ENCODE assay signal across 32 cellular contexts in the genomic region with DNA sequence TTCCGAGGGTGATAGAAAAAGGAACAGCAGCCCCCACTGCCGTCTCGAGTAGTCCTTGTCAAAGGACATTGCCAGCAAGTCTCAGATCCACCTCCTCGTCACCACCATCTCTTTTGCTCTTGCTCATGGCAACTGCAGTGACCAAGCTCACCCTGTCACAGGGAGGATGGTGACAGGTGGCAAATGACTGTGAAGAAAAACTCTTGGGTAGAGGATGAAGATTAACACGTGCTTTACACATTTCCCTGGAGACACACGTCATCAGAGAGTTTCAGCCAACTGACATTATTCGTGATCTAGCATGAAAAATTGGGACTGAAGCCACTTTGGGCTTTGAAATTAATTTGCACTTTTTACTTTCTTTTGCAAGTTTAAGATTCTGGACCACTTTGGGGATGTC.
"Had no signal": no experiment of that assay in that cellular context is flagged by ENCODE, and none has a peak within 500 bp of the region (broad histone marks: within the 10 kb centered on the region; RNA-seq: fewer than 3 reads in every experiment).

No MANE protein-coding gene starts in this region.

- H3K27ac Mint-ChIP-seq: immature natural killer cell; mesothelial cell of epicardium; naive thymus-derived CD4-positive, alpha-beta T cell; nephron; stimulated activated memory B cell treated with anti-CD40 and anti-IgM and Interleukin-4, amounts not matched to agents 10 μg/mL and 1 μg/mL and 100 μg/mL, for 72 hours; stimulated activated naive CD8-positive, alpha-beta T cell treated with anti-CD3 and anti-CD28 coated beads, Interleukin-15, amount 100 ng/mL, for 72 hours had no signal

- H3K4me3 Mint-ChIP-seq: immature natural killer cell; mesothelial cell of epicardium; naive thymus-derived CD4-positive, alpha-beta T cell; nephron; neural crest cell; stimulated activated memory B cell treated with anti-CD40 and anti-IgM and Interleukin-4, amounts not matched to agents 10 μg/mL and 1 μg/mL and 100 μg/mL, for 72 hours; stimulated activated naive CD8-positive, alpha-beta T cell treated with anti-CD3 and anti-CD28 coated beads, Interleukin-15, amount 100 ng/mL, for 72 hours had no signal

- H3K36me3 Mint-ChIP-seq: immature natural killer cell; mesothelial cell of epicardium; naive thymus-derived CD4-positive, alpha-beta T cell; stimulated activated memory B cell treated with anti-CD40 and anti-IgM and Interleukin-4, amounts not matched to agents 10 μg/mL and 1 μg/mL and 100 μg/mL, for 72 hours had no signal

- H3K36me3 ChIP-seq: left lung, lower lobe of right lung, pancreas, prostate gland, sigmoid colon, thyroid gland, transverse colon, upper lobe of left lung, vagina had no signal

- H3K9me3 Mint-ChIP-seq: immature natural killer cell; mesothelial cell of epicardium; nephron; stimulated activated naive CD8-positive, alpha-beta T cell treated with anti-CD3 and anti-CD28 coated beads, Interleukin-15, amount 100 ng/mL, for 72 hours had no signal

- ATAC-seq: left colon; left lung; lower lobe of right lung; naive thymus-derived CD4-positive, alpha-beta T cell; pancreas; right cardiac atrium; stimulated activated memory B cell treated with anti-CD40 and anti-IgM and Interleukin-4, amounts not matched to agents 10 μg/mL and 1 μg/mL and 100 μg/mL, for 72 hours; stimulated activated naive CD8-positive, alpha-beta T cell treated with anti-CD3 and anti-CD28 coated beads, Interleukin-15, amount 100 ng/mL, for 72 hours had no signal

- H3K4me1 ChIP-seq: left lung, lower lobe of right lung, pancreas, prostate gland, sigmoid colon, testis, thyroid gland, transverse colon, upper lobe of left lung, vagina had no signal

- H3K9me3 ChIP-seq: left lung, lower lobe of right lung, pancreas, prostate gland, sigmoid colon, testis, thyroid gland, transverse colon, upper lobe of left lung, vagina had no signal

- H3K4me1 Mint-ChIP-seq: immature natural killer cell; mesothelial cell of epicardium; naive thymus-derived CD4-positive, alpha-beta T cell; nephron; stimulated activated memory B cell treated with anti-CD40 and anti-IgM and Interleukin-4, amounts not matched to agents 10 μg/mL and 1 μg/mL and 100 μg/mL, for 72 hours; stimulated activated naive CD8-positive, alpha-beta T cell treated with anti-CD3 and anti-CD28 coated beads, Interleukin-15, amount 100 ng/mL, for 72 hours had no signal

- H3K4me3 ChIP-seq: left lung, lower lobe of right lung, pancreas, prostate gland, sigmoid colon, smooth muscle cell, testis, thyroid gland, transverse colon, upper lobe of left lung, vagina had no signal

- DNase-seq: immature natural killer cell; kidney; left colon; left lung; lower lobe of right lung; mammary epithelial cell; mesendoderm; naive thymus-derived CD4-positive, alpha-beta T cell; nucleus accumbens; pancreas; posterior cingulate gyrus; retina; right cardiac atrium; sigmoid colon; stimulated activated CD4-positive, alpha-beta T cell treated with anti-CD3 and anti-CD28 coated beads, Interleukin-1b, Interleukin-23, amount 100 ng/mL, for 48 hours; stimulated activated CD4-positive, alpha-beta T cell treated with anti-CD3 and anti-CD28 coated beads, Interleukin-2, amount 100 ng/mL, for 48 hours; stimulated activated CD4-positive, alpha-beta T cell treated with anti-CD3 and anti-CD28 coated beads, Interleukin-4, amount 100 ng/mL, for 4 hours; stimulated activated CD8-positive, alpha-beta memory T cell treated with anti-CD3 and anti-CD28 coated beads, Interleukin-4, amount 100 ng/mL, for 48 hours; stimulated activated naive CD4-positive, alpha-beta T cell treated with Interleukin-2 at 50 U/mL for 16 hours; stimulated activated naive CD8-positive, alpha-beta T cell treated with anti-CD3 and anti-CD28 coated beads, Interleukin-15, amount 100 ng/mL, for 72 hours; substantia nigra; testis; thyroid gland; transverse colon; upper lobe of left lung had no signal

- H3K27me3 Mint-ChIP-seq: stimulated activated memory B cell treated with anti-CD40 and anti-IgM and Interleukin-4, amounts not matched to agents 10 μg/mL and 1 μg/mL and 100 μg/mL, for 72 hours; stimulated activated naive CD8-positive, alpha-beta T cell treated with anti-CD3 and anti-CD28 coated beads, Interleukin-15, amount 100 ng/mL, for 72 hours had no signal

- H3K27ac ChIP-seq: left lung, lower lobe of right lung, pancreas, prostate gland, sigmoid colon, testis, thyroid gland, transverse colon, upper lobe of left lung, vagina had no signal

- H3K27me3 ChIP-seq: left lung, pancreas, sigmoid colon, testis, thyroid gland, transverse colon, upper lobe of left lung, vagina had no signal

- H3K4me2 ChIP-seq: smooth muscle cell had no signal
